ENCODE assay signal across 26 cellular contexts in the genomic region with DNA sequence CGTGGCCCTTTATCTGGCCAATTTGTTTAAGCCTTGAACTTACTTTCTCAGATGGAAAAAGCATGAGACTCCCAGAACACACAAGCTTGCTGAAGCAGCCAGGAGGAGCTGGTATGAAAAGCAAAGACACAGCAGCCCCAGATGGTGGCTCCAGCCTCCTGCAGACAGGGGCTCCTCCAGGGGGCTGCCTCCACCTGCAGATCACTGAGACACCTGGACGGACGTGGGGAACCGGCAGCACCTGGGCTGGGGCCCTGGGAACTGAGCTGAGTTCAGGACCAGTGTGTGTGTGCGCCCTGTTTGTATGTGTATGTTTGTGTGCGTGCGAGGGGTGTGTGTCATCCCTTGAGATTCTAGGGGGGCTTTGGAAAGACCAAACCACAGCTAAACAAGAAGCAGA. TPM values are rescaled to one million over a fixed set of nuclear protein-coding genes. Genes with fewer than 3 reads are reported as not detected.
DNase-seq lines count a peak whose midpoint lies in the region; FAIRE-seq and TF ChIP-seq lines count a peak whose summit lies in the region.
"Had no signal": no experiment of that assay in that cellular context is flagged by ENCODE, and none has a peak within 500 bp of the region (broad histone marks: within the 10 kb centered on the region; RNA-seq: fewer than 3 reads in every experiment).

No MANE protein-coding gene starts in this region.

- H3K23ac ChIP-seq in H9 (ENCODE audit: insufficient read length, low read depth, low read length): no peak overlapping the region

- H3K56ac ChIP-seq in H9 (ENCODE audit: insufficient read length, low read depth, low read length): no peak overlapping the region

- no peak overlapping the region for H3T11ph ChIP-seq in H9 (ENCODE audit: low read length)

- H3K36me3 ChIP-seq in OCI-LY7 (ENCODE audit: insufficient read depth, low read length) (no peaks in the 10 kb centered on the region), kidney (ENCODE audit: control insufficient read depth in 1 of 2, insufficient read depth in 2 of 2, low read length in 2 of 2) (peaks cover 0 to 4% of the 10 kb centered on the region in 2 donors), spleen (no peaks in the 10 kb centered on the region)

- BruUV-seq in OCI-LY7 (replicated peaks; lab: Mats Ljungman, UMichigan): no TSS peak

- H3K27me3 Mint-ChIP-seq in H9 (ENCODE audit: low read depth): peaks cover 26% of the 10 kb centered on the region

- no peak overlapping the region for H2BK120ac ChIP-seq in H9 (ENCODE audit: low read depth, low read length, poor library complexity, severe bottlenecking)

- no peaks in the 10 kb centered on the region for H3K9me2 ChIP-seq in OCI-LY7 (ENCODE audit: insufficient read depth, low read length)

- H3K4me1 Mint-ChIP-seq in H9: peaks cover 16 to 31% of the 10 kb centered on the region in 2 experiments

- H2BK15ac ChIP-seq in H9 (ENCODE audit: low read depth, low read length): no peak overlapping the region

- POLR2A ChIA-PET in OCI-LY7 (lab: Charles Lee): interaction anchor here (0.9 to 1.5 kb wide), 7 partner anchors 11 to 336 kb away, joined by 3 to 8 read pairs (median 6); no protein-coding TSS in a partner anchor

- peak; percentile 48 for DNase-seq in H9
- DNase-seq in OCI-LY7 (ENCODE audit: low spot score): peak; percentile 66
- peak; percentile 57 for DNase-seq in kidney
- DNase-seq in spleen: peak; percentile 72
- DNase-seq in DMS153 (lab: John Stamatoyannopoulos, UW): no peak
- DNase-seq in central memory CD4-positive, alpha-beta T cell: no peak
- no peak for DNase-seq in activated CD4-positive, alpha-beta T cell treated with anti-CD3 and anti-CD28 coated beads, Interleukin-2, amount 50 U/mL, for 1 hour
- DNase-seq: C1 segment of cervical spinal cord; CD4-positive, alpha-beta memory T cell; COR-L47; DMS79; EL; GDM1; Kasumi-1; MV-4-11; NCI-H1105; NCI-H1436 treated with DMSO at 0.1 percent for 48 hours; NCI-H2029; NCI-H226; NCI-H510A; PC-3 had no signal

- TF ChIP-seq POLR2A in spleen (IDR thresholded peaks at IDR 0.05): no peak

- H3K9ac ChIP-seq in H9 (ENCODE audit: extremely low read depth, insufficient read length, low read length) (no peak overlapping the region), kidney (ENCODE audit: low read length in 2 of 2) (no peak overlapping the region)

- H3K27ac Mint-ChIP-seq in H9: 0 out of 7 replicates have a peak overlapping the region, but pooled peaks of 1 of the 3 experiments have one; percentile 22
- H3K27ac Mint-ChIP-seq: CD4-positive, alpha-beta memory T cell had no signal

- intact Hi-C loops in OCI-LY7 (cut with micrococcal nuclease; ENCODE audit: unreplicated experiment) (no loop called here), kidney (cut with DNase I) (loop anchor here (10.0 kb wide), 1 partner anchor 363 kb away; no protein-coding TSS in a partner anchor), spleen (cut with DNase I; ENCODE audit: low total_unique reads) (loop anchor here (5.0 to 10.0 kb wide), 2 partner anchors 366 to 593 kb away; no protein-coding TSS in a partner anchor)

- H3K4me2 ChIP-seq in H9 (ENCODE audit: insufficient read depth, insufficient read length, low read length) (no peak overlapping the region), OCI-LY7 (ENCODE audit: low read length) (peak overlapping the region; percentile 23; the same call in 1 of the 2 replicates)

- no peak overlapping the region for H2BK20ac ChIP-seq in H9 (ENCODE audit: low read depth, low read length, poor library complexity, severe bottlenecking)

- no peak overlapping the region for H4K8ac ChIP-seq in H9 (replicated peaks; ENCODE audit: insufficient read length, low read depth, low read length)

- no peaks in the 10 kb centered on the region; the same call in 1 of the 2 replicates for H3K27me3 ChIP-seq in H9 (ENCODE audit: insufficient read depth, low read length)
- peaks cover 0 to 39% (median 0%) of the 10 kb centered on the region in 7 donors for H3K27me3 ChIP-seq in spleen (replicated peaks in 1 of 7)

- H3K36me3 Mint-ChIP-seq in H9 (ENCODE audit: insufficient read depth in 1 of 3, low read depth in 3 of 3): peaks cover 0 to 7% (median 0%) of the 10 kb centered on the region in 3 experiments; a peak in 2 of 7 replicates

- no peak overlapping the region for H3K18ac ChIP-seq in H9 (ENCODE audit: insufficient read length, low read depth, low read length)

- H3K27ac ChIP-seq in H9 (ENCODE audit: insufficient read length, low read depth, low read length) (no peak overlapping the region), OCI-LY7 (ENCODE audit: low read depth, low read length, poor library complexity, severe bottlenecking) (no peak overlapping the region), kidney (ENCODE audit: low read depth in 2 of 2, low read length in 2 of 2) (no peak overlapping the region), spleen (no peak overlapping the region)

- no peak overlapping the region for H4K91ac ChIP-seq in H9 (ENCODE audit: insufficient read length, low read depth, low read length)

- H3K9me3 Mint-ChIP-seq in H9: peaks cover 4 to 7% of the 10 kb centered on the region in 2 experiments; a peak in 4 of 5 replicates

- H3K9me3 ChIP-seq in H9 (ENCODE audit: control insufficient read depth, low read depth, low read length): no peaks in the 10 kb centered on the region
- peaks cover 5% of the 10 kb centered on the region; the same call in 1 of the 2 replicates for H3K9me3 ChIP-seq in OCI-LY7 (ENCODE audit: low read length)
- no peaks in the 10 kb centered on the region for H3K9me3 ChIP-seq in kidney (ENCODE audit: control insufficient read depth in 1 of 2, low read length in 2 of 2)
- H3K9me3 ChIP-seq in spleen: peaks cover 0 to 6% (median 3%) of the 10 kb centered on the region in 8 donors

- TF ChIP-seq CTCF in H9 (conservative IDR thresholded peaks at IDR 0.05): no peak
- peak; percentile 50 for TF ChIP-seq CTCF in OCI-LY7 (conservative IDR thresholded peaks at IDR 0.05; ENCODE audit: low read length)
- TF ChIP-seq CTCF in kidney (IDR thresholded peaks at IDR 0.05; ENCODE audit: borderline replicate concordance, extremely low read depth, insufficient read depth): no peak
- TF ChIP-seq CTCF in spleen (IDR thresholded peaks at IDR 0.05 in 8 of 11, conservative IDR thresholded peaks at IDR 0.05 in 3 of 11): no peak

- no peak overlapping the region for H3K14ac ChIP-seq in H9 (ENCODE audit: insufficient read depth, low read length)

- H2AK5ac ChIP-seq in H9 (ENCODE audit: insufficient read length, low read length): no peak overlapping the region

- CTCF ChIA-PET in OCI-LY7 (lab: Charles Lee; ENCODE audit: unreplicated experiment): interaction anchor here (0.7 to 3.0 kb wide), 3 partner anchors 11 to 54 kb away, joined by 3 to 23 read pairs (median 11); no protein-coding TSS in a partner anchor

- H2BK12ac ChIP-seq in H9 (ENCODE audit: insufficient read length, low read depth, low read length): no peak overlapping the region

- H2BK5ac ChIP-seq in H9 (ENCODE audit: insufficient read length, low read length): no peak overlapping the region

- no CpG with 5 or more reads among the region's 7 CpGs for WGBS in H9 (ENCODE audit: extremely low coverage, insufficient read length, low lambda C conversion rate)
- WGBS in spleen, 5 donors: 91 to 97% (median 94%) methylated on average over 7 of the region's 7 CpGs

- H3K4me3 ChIP-seq in OCI-LY7 (ENCODE audit: low read depth, low read length, poor library complexity, severe bottlenecking) (no peak overlapping the region), kidney (ENCODE audit: low read length in 2 of 2) (no peak overlapping the region), spleen (no peak overlapping the region)
- H3K4me3 ChIP-seq: GM12878, K562 had no signal

- no peak overlapping the region; a peak in 1 of 5 replicates for H3K4me3 Mint-ChIP-seq in H9
- H3K4me3 Mint-ChIP-seq: CD4-positive, alpha-beta memory T cell had no signal

- H3K23me2 ChIP-seq in H9 (ENCODE audit: insufficient read length, low read depth, low read length, poor library complexity, severe bottlenecking): no peaks in the 10 kb centered on the region

- no peak overlapping the region for H2AFZ ChIP-seq in H9 (ENCODE audit: low read length)
- H2AFZ ChIP-seq in OCI-LY7 (ENCODE audit: low read length): no peak overlapping the region

- H3K4me1 ChIP-seq in H9 (ENCODE audit: insufficient read depth, low read length) (no peaks in the 10 kb centered on the region), OCI-LY7 (ENCODE audit: insufficient read depth, low read length, poor library complexity, severe bottlenecking) (peaks cover 17% of the 10 kb centered on the region), kidney (ENCODE audit: control insufficient read depth in 1 of 2, insufficient read depth in 1 of 2, low read depth in 1 of 2, low read length in 2 of 2) (peaks cover 15 to 23% of the 10 kb centered on the region in 2 donors), spleen (peaks cover 0 to 11% (median 6%) of the 10 kb centered on the region in 6 donors)

- no peak for FAIRE-seq in kidney (lab: Jason Lieb, UNC)
- FAIRE-seq: GM12878, H1 had no signal

- H4K20me1 ChIP-seq in H9 (ENCODE audit: control insufficient read depth, insufficient read depth, insufficient read length) (no peaks in the 10 kb centered on the region), OCI-LY7 (ENCODE audit: insufficient read depth, low read length) (no peaks in the 10 kb centered on the region)

- H4K5ac ChIP-seq in H9 (ENCODE audit: insufficient read length, low read depth, low read length): no peak overlapping the region

- H3K79me1 ChIP-seq in H9 (ENCODE audit: insufficient read depth, low read depth, low read length, poor library complexity, severe bottlenecking): no peaks in the 10 kb centered on the region

- no peak overlapping the region for H3K4ac ChIP-seq in H9 (ENCODE audit: low read depth, low read length)

- H3K79me2 ChIP-seq in H9 (ENCODE audit: insufficient read depth, low read length) (no peaks in the 10 kb centered on the region; the same call in 1 of the 2 replicates), OCI-LY7 (ENCODE audit: insufficient read depth, low read depth, low read length) (no peaks in the 10 kb centered on the region)

RNA-seq across cellular contexts. Expression of gene CYS1, which starts 8.6 kb away (rescaled TPM):
- total RNA-seq in H9 (2021) (0.07 and 0.35 TPM in 2 replicates), OCI-LY7 (2022) (0.17 and 0.68 TPM in 2 replicates), kidney (245 TPM), spleen (1 to 10 TPM in 6 of 7 donors, under 1 TPM in 1; 0.97 to 2.9 (median 1.7) TPM)
- total RNA-seq in OCI-LY7 (2014; rRNA removed; shearing (Covaris generic)): not detected in 2 replicates
- polyA plus RNA-seq in kidney (ENCODE audit: insufficient read depth, low read depth, low replicate concordance) (276 TPM), spleen (under 1 TPM; 0.38 to 0.56 (median 0.43) TPM)
- total RNA-seq: A673; CD4-positive, alpha-beta memory T cell; MCF 10A had no signal
- polyA plus RNA-seq: CD4-positive, alpha-beta memory T cell had no signal

RNA-seq across cellular contexts. Expression of gene KLF11, which starts 28.2 kb away (rescaled TPM):
- total RNA-seq in H9 (2021): 15.5 and 18.1 TPM in 2 replicates
- 6.3 and 6.5 TPM in 2 replicates for total RNA-seq in OCI-LY7 (2014; rRNA removed; shearing (Covaris generic))
- total RNA-seq in OCI-LY7 (2022): 14.9 and 15.8 TPM in 2 replicates
- total RNA-seq in kidney: 34.0 TPM
- 9.4 TPM for polyA plus RNA-seq in kidney (ENCODE audit: insufficient read depth, low read depth, low replicate concordance)
- 10 to 100 TPM; 18.3 to 46.1 (median 33.5) TPM for total RNA-seq in spleen
- polyA plus RNA-seq in spleen: 10 to 100 TPM in 1 of 3 donors, 1 to 10 TPM in 2; 5.4 to 13.3 (median 8.0) TPM

RNA-seq across cellular contexts. Expression of gene RRM2, which starts 50.9 kb away (rescaled TPM):
- total RNA-seq in H9 (2021) (163 and 176 TPM in 2 replicates), OCI-LY7 (2022) (313 and 324 TPM in 2 replicates), kidney (5.5 TPM), spleen (10 to 100 TPM in 5 of 7 donors, 1 to 10 TPM in 2; 6.3 to 39.2 (median 14.3) TPM)
- total RNA-seq in OCI-LY7 (2014; rRNA removed; shearing (Covaris generic)): 181 and 222 TPM in 2 replicates
- polyA plus RNA-seq in kidney (ENCODE audit: insufficient read depth, low read depth, low replicate concordance) (3.6 TPM), spleen (10 to 100 TPM in 2 of 3 donors, 1 to 10 TPM in 1; 2.3 to 15.6 (median 12.4) TPM)

Comparison
In these comparisons a context has a peak if more than half of its experiments do, and no peak if none do; other contexts are left out.
1. DNase-seq: peak in H9 (single experiment), OCI-LY7 (single experiment), kidney (single experiment) and spleen (single experiment); none in DMS153 (single experiment), central memory CD4-positive, alpha-beta T cell (single experiment) and activated CD4-positive, alpha-beta T cell treated with anti-CD3 and anti-CD28 coated beads, Interleukin-2, amount 50 U/mL, for 1 hour (single experiment).
2. RNA of gene CYS1, which starts 8.6 kb away (total RNA-seq): 245 TPM in kidney (single experiment); 0.97 to 2.9 TPM in spleen, 0.17 to 0.68 TPM in OCI-LY7 and 0.07 to 0.35 TPM in H9; every median in the first group is over 10 times any median in the second.